Comparison of ENCODE assay signal across 22 cellular contexts in genomic region chr2:145548479-145548878, GRCh38.
DNase-seq lines count a peak whose midpoint lies in the region; ATAC-seq, FAIRE-seq and TF ChIP-seq lines count a peak whose summit lies in the region.
"Had no signal": no experiment of that assay in that cellular context is flagged by ENCODE, and none has a peak within 500 bp of the region (broad histone marks: within the 10 kb centered on the region; RNA-seq: fewer than 3 reads in every experiment).

No MANE protein-coding gene starts in this region.

- no peak overlapping the region for H3K9ac ChIP-seq in H1 (replicated peaks in 1 of 4; ENCODE audit: extremely low read depth in 1 of 4, low read depth in 3 of 4, low read length in 3 of 4)
- H3K9ac ChIP-seq: BLaER1 treated with 17β-estradiol and CSF1 and Interleukin-3, amounts not matched to agents 10 nM and 100 nM had no signal

- no peaks in the 10 kb centered on the region for H3K23me2 ChIP-seq in H1 (ENCODE audit: low read depth, low read length)

- H2BK20ac ChIP-seq in H1 (ENCODE audit: low read length), result no peak overlapping the region

- ATAC-seq in left lobe of liver (peak; percentile 71), right lobe of liver (peak in 3 of 4 donors; percentile 20 to 68 (median 59)), GM18907 (IDR thresholded peaks at IDR 0.05; ENCODE audit: unreplicated experiment) (no peak)
- ATAC-seq: CD8-positive, alpha-beta T cell had no signal

- TF ChIP-seq RAD21 in H1 (IDR thresholded peaks at IDR 0.05 in 1 of 2, conservative IDR thresholded peaks at IDR 0.05 in 1 of 2; ENCODE audit: low read depth in 2 of 2, low read length in 2 of 2), result no peak

- no peaks in the 10 kb centered on the region for H3K79me2 ChIP-seq in PC-9 (ENCODE audit: low read depth)
- no peaks in the 10 kb centered on the region for H3K79me2 ChIP-seq in H1 (ENCODE audit: control insufficient read depth in 1 of 2, insufficient read depth in 2 of 2, low read length in 2 of 2)

- H3K4me1 ChIP-seq in PC-9 (replicated peaks; ENCODE audit: insufficient read depth) (no peaks in the 10 kb centered on the region), H1 (replicated peaks in 1 of 4; ENCODE audit: control insufficient read depth in 3 of 4, insufficient read depth in 4 of 4, low read length in 3 of 4) (no peaks in the 10 kb centered on the region; a peak in 1 of 7 replicates), right lobe of liver (no peaks in the 10 kb centered on the region)
- H3K4me1 ChIP-seq: Caco-2 had no signal

- H2BK120ac ChIP-seq in H1 (replicated peaks; ENCODE audit: low read depth, low read length), result no peak overlapping the region

- 93% methylated on average over 8 of the region's 8 CpGs; no CpG with 5 or more reads in 1 of the 2 experiments for WGBS in H1 (ENCODE audit: extremely low coverage in 1 of 2, insufficient coverage in 1 of 2, insufficient read length in 1 of 2, insufficient replicate concordance in 2 of 2, low coverage in 1 of 2, low lambda C conversion rate in 2 of 2, missing lambda C conversion rate in 1 of 2), 2 experiments
- 47% methylated on average over 8 of the region's 8 CpGs for WGBS in right lobe of liver (ENCODE audit: insufficient coverage, low coverage, low lambda C conversion rate, missing lambda C conversion rate)

- no peak overlapping the region for H3K14ac ChIP-seq in H1 (ENCODE audit: insufficient read length)

- H2AK5ac ChIP-seq in H1 (ENCODE audit: low read depth, low read length), result no peak overlapping the region

- intact Hi-C loops in PC-9 (cut with micrococcal nuclease; ENCODE audit: unreplicated experiment), result no loop called here
- intact Hi-C loops in right lobe of liver (cut with DNase I), result no loop called here
- intact Hi-C loops in posterior vena cava (cut with DNase I), result no loop called here

- TF ChIP-seq CTCF in PC-9 (conservative IDR thresholded peaks at IDR 0.05), result no peak
- no peak for TF ChIP-seq CTCF in H1 (IDR thresholded peaks at IDR 0.05; ENCODE audit: control extremely low read depth in 1 of 3, insufficient read depth in 1 of 3, low read depth in 1 of 3, low read length in 3 of 3)
- no peak for TF ChIP-seq CTCF in right lobe of liver (IDR thresholded peaks at IDR 0.05)

- H4K91ac ChIP-seq in H1 (replicated peaks; ENCODE audit: insufficient read length, low read length), result no peak overlapping the region

- FAIRE-seq in H1 (lab: Jason Lieb, UNC) (no peak), HTR-8/SVneo (lab: Jason Lieb, UNC) (no peak)
- FAIRE-seq: A204.1, D721Med, G401.6, GM12891 had no signal

- H2BK15ac ChIP-seq in H1 (ENCODE audit: low read length), result no peak overlapping the region

- H3K79me1 ChIP-seq in H1 (ENCODE audit: low read depth, low read length), result no peaks in the 10 kb centered on the region

- no peak overlapping the region for H4K8ac ChIP-seq in H1 (ENCODE audit: extremely low read depth, insufficient read depth, low read length)

- no peaks in the 10 kb centered on the region for H3K9me2 ChIP-seq in PC-9 (ENCODE audit: insufficient read depth)

- H2BK5ac ChIP-seq in H1 (ENCODE audit: low read depth, low read length), result no peak overlapping the region

- no TSS peak for BruUV-seq in PC-9 (replicated peaks; lab: Mats Ljungman, UMichigan)

- no peak overlapping the region for H3K27ac ChIP-seq in PC-9
- H3K27ac ChIP-seq in H1 (ENCODE audit: low read depth, low read length), result no peak overlapping the region
- no peak overlapping the region for H3K27ac ChIP-seq in right lobe of liver
- H3K27ac ChIP-seq: BLaER1 treated with 17β-estradiol and CSF1 and Interleukin-3, amounts not matched to agents 10 nM and 100 nM; C4-2B had no signal

- H3F3A ChIP-seq in PC-9 (ENCODE audit: insufficient read depth, low read depth), result no peaks in the 10 kb centered on the region

- TF ChIP-seq EP300 in H1 (IDR thresholded peaks at IDR 0.05; ENCODE audit: borderline replicate concordance in 1 of 2, low read depth in 2 of 2, low read length in 2 of 2), result no peak

- H3K9me3 ChIP-seq in PC-9 (ENCODE audit: insufficient read depth, low read depth) (no peaks in the 10 kb centered on the region; the same call in 1 of the 2 replicates), H1 (ENCODE audit: insufficient read depth in 2 of 2, low read depth in 1 of 2, low read length in 1 of 2) (no peaks in the 10 kb centered on the region), right lobe of liver (no peaks in the 10 kb centered on the region)
- H3K9me3 ChIP-seq: Caco-2 had no signal

- H2BK12ac ChIP-seq in H1 (ENCODE audit: low read depth, low read length), result no peak overlapping the region

- H4K20me1 ChIP-seq in PC-9 (ENCODE audit: insufficient read depth), result no peaks in the 10 kb centered on the region
- H4K20me1 ChIP-seq in H1 (replicated peaks in 1 of 2; ENCODE audit: control insufficient read depth in 1 of 2, insufficient read depth in 2 of 2, low read length in 2 of 2), result no peaks in the 10 kb centered on the region
- H4K20me1 ChIP-seq: BLaER1 treated with 17β-estradiol and CSF1 and Interleukin-3, amounts not matched to agents 10 nM and 100 nM had no signal

- H3K27me3 ChIP-seq in PC-9 (ENCODE audit: insufficient read depth, low read depth), result no peaks in the 10 kb centered on the region
- peaks cover 0 to 1% (median 0%) of the 10 kb centered on the region in 4 experiments; a peak in 1 of 7 replicates for H3K27me3 ChIP-seq in H1 (replicated peaks in 1 of 4; ENCODE audit: control insufficient read depth in 3 of 4, extremely low read depth in 1 of 4, insufficient read depth in 3 of 4, low read length in 3 of 4)
- H3K27me3 ChIP-seq in right lobe of liver, result no peaks in the 10 kb centered on the region
- H3K27me3 ChIP-seq: BLaER1 treated with 17β-estradiol and CSF1 and Interleukin-3, amounts not matched to agents 10 nM and 100 nM had no signal

- H3K56ac ChIP-seq in H1 (replicated peaks; ENCODE audit: insufficient read length, low read depth, low read length), result no peak overlapping the region

- H3K4me2 ChIP-seq in PC-9 (no peak overlapping the region), H1 (ENCODE audit: insufficient read depth in 1 of 2, low read depth in 2 of 2, low read length in 2 of 2) (no peak overlapping the region)
- H3K4me2 ChIP-seq: BLaER1 treated with 17β-estradiol and CSF1 and Interleukin-3, amounts not matched to agents 10 nM and 100 nM had no signal

- H3K23ac ChIP-seq in H1 (ENCODE audit: insufficient read length), result no peak overlapping the region

- H3K36me3 ChIP-seq in PC-9 (ENCODE audit: low read depth) (no peaks in the 10 kb centered on the region), H1 (ENCODE audit: control insufficient read depth in 2 of 4, insufficient read depth in 4 of 4, low read length in 3 of 4) (no peaks in the 10 kb centered on the region), right lobe of liver (no peaks in the 10 kb centered on the region)
- H3K36me3 ChIP-seq: BLaER1 treated with 17β-estradiol and CSF1 and Interleukin-3, amounts not matched to agents 10 nM and 100 nM had no signal

- CTCF ChIA-PET in PC-9 (lab: Charles Lee), result no interaction called here
- CTCF ChIA-PET in H1 (lab: Charles Lee; ENCODE audit: partially characterized antibody), result no interaction called here

- H3K4me3 ChIP-seq in PC-9 (no peak overlapping the region), H1 (ENCODE audit: extremely low read depth in 1 of 4, insufficient read depth in 2 of 4, low read depth in 3 of 4, low read length in 4 of 4) (no peak overlapping the region), right lobe of liver (no peak overlapping the region)
- H3K4me3 ChIP-seq: BLaER1 treated with 17β-estradiol and CSF1 and Interleukin-3, amounts not matched to agents 10 nM and 100 nM had no signal

- POLR2A ChIA-PET in PC-9 (lab: Charles Lee; ENCODE audit: unreplicated experiment), result no interaction called here
- POLR2A ChIA-PET in H1 (lab: Charles Lee; ENCODE audit: partially characterized antibody), result no interaction called here

- DNase-seq in PC-9 (no peak), H1 (ENCODE audit: low read depth in 1 of 2, low spot score in 2 of 2) (no peak), left lobe of liver (ENCODE audit: low spot score) (no peak), right lobe of liver (no peak), posterior vena cava (ENCODE audit: low spot score) (no peak), HTR-8/SVneo (ENCODE audit: insufficient read length, low spot score) (no peak)
- DNase-seq in stimulated activated CD4-positive, alpha-beta T cell treated with anti-CD3 and anti-CD28 coated beads, Interleukin-12 subunit alpha, Interleukin-12 subunit beta, amount 100 ng/mL, for 4 hours, result no peak
- DNase-seq: 8988T; AML-193; Caco-2; Calu3; CD4-positive, alpha-beta T cell; CD8-positive, alpha-beta T cell; DMS79 treated with DMSO at 0.1 percent for 48 hours; GF-D8 had no signal

- H2AFZ ChIP-seq in PC-9 (peak overlapping the region; percentile 68), H1 (ENCODE audit: low read length) (no peak overlapping the region)

- H3K18ac ChIP-seq in H1 (ENCODE audit: extremely low read depth, low read length), result no peak overlapping the region

- H3K4ac ChIP-seq in H1 (replicated peaks; ENCODE audit: insufficient read length, low read depth, low read length), result no peak overlapping the region

- H4K5ac ChIP-seq in H1 (ENCODE audit: insufficient read length, low read depth, low read length), result no peak overlapping the region

- TF ChIP-seq POLR2A in H1 (IDR thresholded peaks at IDR 0.05; ENCODE audit: control extremely low read depth in 1 of 2, low read depth in 2 of 2, low read length in 2 of 2) (no peak), right lobe of liver (IDR thresholded peaks at IDR 0.05) (no peak)

TF ChIP-seq in H1, 55 proteins besides CTCF, POLR2A, EP300 and RAD21:
- TF ChIP-seq CEBPB (IDR thresholded peaks at IDR 0.05; ENCODE audit: low read depth, low read length) (peak; percentile 27; the same call in 1 of the 2 replicates), TEAD4 (IDR thresholded peaks at IDR 0.05; ENCODE audit: low read depth, low read length) (no peak)
